13 cellular contexts compared by ENCODE assay signal in the genomic region with DNA sequence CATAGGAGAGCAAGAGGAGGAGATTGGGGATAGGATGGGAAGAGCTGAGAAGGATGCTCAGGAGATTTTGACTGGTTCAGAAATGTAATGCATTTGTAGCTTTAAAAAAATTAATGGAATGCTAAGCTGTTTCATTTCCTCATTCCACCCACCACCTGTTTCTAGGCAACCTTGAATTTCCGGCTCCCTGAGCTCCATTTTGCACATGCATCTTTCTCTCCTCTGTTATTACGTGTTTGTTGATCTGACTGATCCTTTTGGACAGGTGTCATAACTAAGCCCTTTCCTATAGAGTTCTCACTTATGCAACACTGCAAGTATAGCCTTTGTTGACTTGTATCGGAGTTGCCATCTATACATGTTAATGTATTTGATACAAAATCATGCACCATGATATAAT. TPM values are rescaled to one million over a fixed set of nuclear protein-coding genes. Genes with fewer than 3 reads are reported as not detected.
DNase-seq lines count a peak whose midpoint lies in the region; ATAC-seq and TF ChIP-seq lines count a peak whose summit lies in the region.
"Had no signal": no experiment of that assay in that cellular context is flagged by ENCODE, and none has a peak within 500 bp of the region (broad histone marks: within the 10 kb centered on the region; RNA-seq: fewer than 3 reads in every experiment).

No MANE protein-coding gene starts in this region.

- H3K4me3 ChIP-seq in lower leg skin (ENCODE audit: low read depth, poor library complexity, severe bottlenecking) = no peak overlapping the region
- H3K4me3 ChIP-seq: BLaER1 treated with 17β-estradiol and CSF1 and Interleukin-3, amounts not matched to agents 10 nM and 100 nM; stomach had no signal

- in situ Hi-C loops in Caki2 (cut with HindIII; ENCODE audit: low pct_unique_long_range_greater_than_20kb, low sequenced_read_pairs) = no loop called here

- no peak for TF ChIP-seq CTCF in lower leg skin (IDR thresholded peaks at IDR 0.05)

- ATAC-seq in GM21529 (IDR thresholded peaks at IDR 0.05; ENCODE audit: unreplicated experiment) = peak; percentile 63
- ATAC-seq in activated CD4-positive, CD25-positive, alpha-beta regulatory T cell treated with anti-CD3 and anti-CD28 coated beads, Interleukin-2, amount 50 U/mL, for 24 hours = no peak
- ATAC-seq in GM18907 (IDR thresholded peaks at IDR 0.05; ENCODE audit: unreplicated experiment) = no peak
- ATAC-seq: natural killer cell treated with Interleukin-12 subunit alpha and Interleukin-12 subunit beta and Interleukin-15 and Interleukin-18, amount 100 ng/mL, for 72 hours had no signal

- DNase-seq in Caki2 (ENCODE audit: low read depth) (peak; percentile 15), NCI-H226 (peak; percentile 52), glomerular visceral epithelial cell (ENCODE audit: extremely low spot score) (peak; percentile 54), lower leg skin (ENCODE audit: low spot score in 2 of 2) (no peak), NCI-H187 (lab: John Stamatoyannopoulos, UW) (no peak)
- DNase-seq: SIG-M5, stomach had no signal

- TF ChIP-seq POLR2A in lower leg skin (IDR thresholded peaks at IDR 0.05) = no peak

- intact Hi-C loops in lower leg skin (cut with DNase I; ENCODE audit: low total_unique reads) = no loop called here

- WGBS in lower leg skin, 2 donors = 39 to 52% methylated on average over 3 of the region's 3 CpGs

RNA-seq across cellular contexts. Expression of a gene that starts 4.3 kb away (rescaled TPM):
- not detected in 2 replicates for total RNA-seq in Caki2 (2014; rRNA removed; shearing (Covaris generic); ENCODE audit: low replicate concordance)
- total RNA-seq in lower leg skin = under 1 TPM in 3 of 4 donors, not detected in 1; 0.23 to 0.34 (median 0.29) TPM
- total RNA-seq: fibroblast of villous mesenchyme; natural killer cell treated with Interleukin-12 subunit alpha and Interleukin-12 subunit beta and Interleukin-15 and Interleukin-18, amount 100 ng/mL, for 72 hours had no signal

RNA-seq across cellular contexts. Expression of a gene that starts 40.1 kb away (rescaled TPM):
- 1.2 and 1.9 TPM in 2 replicates for total RNA-seq in Caki2 (2014; rRNA removed; shearing (Covaris generic); ENCODE audit: low replicate concordance)
- total RNA-seq in lower leg skin = under 1 TPM in 2 of 4 donors, not detected in 2; 0.37 to 0.68 TPM
- total RNA-seq: fibroblast of villous mesenchyme had no signal

RNA-seq across cellular contexts. Expression of a gene that starts 47.3 kb away (rescaled TPM):
- 8.8 and 9.0 TPM in 2 replicates for total RNA-seq in Caki2 (2014; rRNA removed; shearing (Covaris generic); ENCODE audit: low replicate concordance)
- total RNA-seq in lower leg skin = 100 to 1,000 TPM in 1 of 4 donors, 10 to 100 TPM in 3; 57.8 to 118 (median 86.4) TPM

Comparison
In these comparisons a context has a peak if more than half of its experiments do, and no peak if none do; other contexts are left out.
1. DNase-seq: peak in Caki2 (single experiment), NCI-H226 (single experiment) and glomerular visceral epithelial cell (single experiment); none in lower leg skin (0 of 2) and NCI-H187 (0 of 2).